Comparison of ENCODE assay signal across 15 cellular contexts in the genomic region with DNA sequence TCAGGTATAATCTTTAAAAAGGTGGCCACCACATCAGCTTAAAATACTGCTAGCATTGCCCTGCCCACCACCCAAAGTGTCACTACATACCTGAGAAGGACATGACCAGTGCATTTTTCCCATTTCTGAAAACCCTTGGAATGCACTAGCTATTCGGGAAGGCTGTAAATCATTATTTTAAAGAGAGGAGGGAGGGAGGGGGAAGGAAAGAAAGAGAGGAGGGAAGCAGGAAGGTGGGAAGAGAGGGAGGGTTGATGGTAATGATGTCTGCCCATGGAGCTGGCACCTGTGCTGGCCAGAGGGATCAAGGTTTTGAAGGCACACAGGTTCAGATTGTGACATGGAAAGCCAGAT.
"Had no signal": no experiment of that assay in that cellular context is flagged by ENCODE, and none has a peak within 500 bp of the region (broad histone marks: within the 10 kb centered on the region; RNA-seq: fewer than 3 reads in every experiment).

No MANE protein-coding gene starts in this region.

- DNase-seq: activated CD4-positive, alpha-beta T cell treated with anti-CD3 and anti-CD28 coated beads, Interleukin-2, amount 50 U/mL, for 48 hours; activated naive CD4-positive, alpha-beta T cell treated with Interleukin-2 at 50 U/mL for 16 hours; dorsolateral prefrontal cortex; endodermal cell; gastrocnemius medialis; heart right ventricle; left ventricle myocardium superior; mesendoderm; stimulated activated CD4-positive, alpha-beta T cell treated with anti-CD3 and anti-CD28 coated beads, Interleukin-2, amount 100 ng/mL, for 48 hours; stimulated activated naive B cell treated with anti-CD40 and anti-IgM and Interleukin-4, amounts not matched to agents 10 μg/mL and 1 μg/mL and 100 μg/mL, for 72 hours; transverse colon had no signal

- H3K4me3 Mint-ChIP-seq: activated T-helper 17 cell treated with anti-CD3 and anti-CD28 coated beads, Interleukin-2, amount 50 U/mL, for 72 hours; endodermal cell; natural killer cell treated with Interleukin-12 subunit alpha and Interleukin-12 subunit beta and Interleukin-15 and Interleukin-18, amount 100 ng/mL, for 72 hours; stimulated activated naive B cell treated with anti-CD40 and anti-IgM and Interleukin-4, amounts not matched to agents 10 μg/mL and 1 μg/mL and 100 μg/mL, for 72 hours; T-helper 1 cell treated with Interleukin-12 subunit alpha and Interleukin-12 subunit beta and Interleukin-4 antibody, amounts not matched to agents 30 μg/mL and 1 μg/mL, for 36 hours had no signal

- H3K36me3 ChIP-seq: cardiac muscle cell, transverse colon had no signal

- H3K27ac Mint-ChIP-seq: activated T-helper 17 cell treated with anti-CD3 and anti-CD28 coated beads, Interleukin-2, amount 50 U/mL, for 72 hours; natural killer cell treated with Interleukin-12 subunit alpha and Interleukin-12 subunit beta and Interleukin-15 and Interleukin-18, amount 100 ng/mL, for 72 hours; stimulated activated naive B cell treated with anti-CD40 and anti-IgM and Interleukin-4, amounts not matched to agents 10 μg/mL and 1 μg/mL and 100 μg/mL, for 72 hours; T-helper 1 cell treated with Interleukin-12 subunit alpha and Interleukin-12 subunit beta and Interleukin-4 antibody, amounts not matched to agents 30 μg/mL and 1 μg/mL, for 36 hours had no signal

- H3K27me3 Mint-ChIP-seq: activated T-helper 17 cell treated with anti-CD3 and anti-CD28 coated beads, Interleukin-2, amount 50 U/mL, for 72 hours; natural killer cell treated with Interleukin-12 subunit alpha and Interleukin-12 subunit beta and Interleukin-15 and Interleukin-18, amount 100 ng/mL, for 72 hours; stimulated activated naive B cell treated with anti-CD40 and anti-IgM and Interleukin-4, amounts not matched to agents 10 μg/mL and 1 μg/mL and 100 μg/mL, for 72 hours had no signal

- H3K9me3 Mint-ChIP-seq: activated T-helper 17 cell treated with anti-CD3 and anti-CD28 coated beads, Interleukin-2, amount 50 U/mL, for 72 hours; endodermal cell; natural killer cell treated with Interleukin-12 subunit alpha and Interleukin-12 subunit beta and Interleukin-15 and Interleukin-18, amount 100 ng/mL, for 72 hours; stimulated activated naive B cell treated with anti-CD40 and anti-IgM and Interleukin-4, amounts not matched to agents 10 μg/mL and 1 μg/mL and 100 μg/mL, for 72 hours; T-helper 1 cell treated with Interleukin-12 subunit alpha and Interleukin-12 subunit beta and Interleukin-4 antibody, amounts not matched to agents 30 μg/mL and 1 μg/mL, for 36 hours had no signal

- H3K4me3 ChIP-seq: cardiac muscle cell, dorsolateral prefrontal cortex, gastrocnemius medialis, heart right ventricle, transverse colon had no signal

- H3K9me3 ChIP-seq: gastrocnemius medialis, heart right ventricle, transverse colon had no signal

- H3K27me3 ChIP-seq: cardiac muscle cell, dorsolateral prefrontal cortex, gastrocnemius medialis, heart right ventricle, transverse colon had no signal
